ENCODE assay signal across 13 cellular contexts in genomic region chr9:71858102-71858798, GRCh38.
"Had no signal": no experiment of that assay in that cellular context is flagged by ENCODE, and none has a peak within 500 bp of the region (broad histone marks: within the 10 kb centered on the region; RNA-seq: fewer than 3 reads in every experiment).

No MANE protein-coding gene starts in this region.

- ATAC-seq: effector memory CD8-positive, alpha-beta T cell; gastroesophageal sphincter had no signal

- H3K9me3 Mint-ChIP-seq: effector memory CD8-positive, alpha-beta T cell had no signal

- H3K4me3 ChIP-seq: gastroesophageal sphincter, left lung had no signal

- H3K36me3 ChIP-seq: brain microvascular endothelial cell, gastroesophageal sphincter, left lung had no signal

- H3K27ac Mint-ChIP-seq: dendritic cell treated with granulocyte-macrophage colony-stimulating factor and Interleukin-4, amounts not matched to agents 40 ng/mL and 50 ng/mL, for 4 days; effector memory CD8-positive, alpha-beta T cell had no signal

- H3K27ac ChIP-seq: brain microvascular endothelial cell, epithelial cell of prostate, gastroesophageal sphincter, left lung had no signal

- H3K27me3 Mint-ChIP-seq: dendritic cell treated with granulocyte-macrophage colony-stimulating factor and Interleukin-4, amounts not matched to agents 40 ng/mL and 50 ng/mL, for 4 days; effector memory CD8-positive, alpha-beta T cell; stimulated activated naive CD8-positive, alpha-beta T cell treated with anti-CD3 and anti-CD28 coated beads, Interleukin-15, amount 100 ng/mL, for 72 hours had no signal

- H3K4me1 ChIP-seq: left lung had no signal

- DNase-seq: activated CD4-positive, alpha-beta T cell treated with anti-CD3 and anti-CD28 coated beads for 48 hours; activated naive CD4-positive, alpha-beta T cell treated with anti-CD3 and anti-CD28 coated beads, Interleukin-2, amount 50 U/mL, for 16 hours; effector memory CD8-positive, alpha-beta T cell; islet precursor cell; mesenchymal stem cell; stimulated activated CD4-positive, alpha-beta T cell treated with anti-CD3 and anti-CD28 coated beads, Interleukin-2, amount 100 ng/mL, for 48 hours; SW 1271 had no signal

- H3K4me3 Mint-ChIP-seq: dendritic cell treated with granulocyte-macrophage colony-stimulating factor and Interleukin-4, amounts not matched to agents 40 ng/mL and 50 ng/mL, for 4 days; effector memory CD8-positive, alpha-beta T cell had no signal

- H3K27me3 ChIP-seq: brain microvascular endothelial cell, gastroesophageal sphincter, left lung had no signal
